8 cellular contexts compared by ENCODE assay signal in genomic region chr12:70305794-70306193, GRCh38.
"Had no signal": no experiment of that assay in that cellular context is flagged by ENCODE, and none has a peak within 500 bp of the region (broad histone marks: within the 10 kb centered on the region; RNA-seq: fewer than 3 reads in every experiment).

No MANE protein-coding gene starts in this region.

- DNase-seq: activated effector memory CD4-positive, alpha-beta T cell treated with Interleukin-2 at 50 U/mL for 16 hours; anterior cingulate cortex; colonic mucosa; hypothalamus; mesendoderm; retina had no signal

- ATAC-seq: WTC11 had no signal

- H3K4me1 ChIP-seq: colonic mucosa had no signal

- H3K27ac ChIP-seq: cardiac muscle cell, colonic mucosa had no signal

- H3K27me3 ChIP-seq: cardiac muscle cell, colonic mucosa had no signal

- H3K36me3 ChIP-seq: cardiac muscle cell, colonic mucosa had no signal

- H3K9me3 ChIP-seq: colonic mucosa had no signal

- H3K4me3 ChIP-seq: cardiac muscle cell, colonic mucosa had no signal
